ENCODE assay signal across 8 cellular contexts in genomic region chr2:134218928-134219707, GRCh38. TPM values are rescaled to one million over a fixed set of nuclear protein-coding genes. Genes with fewer than 3 reads are reported as not detected.
DNase-seq lines count a peak whose midpoint lies in the region; ATAC-seq and TF ChIP-seq lines count a peak whose summit lies in the region.

No MANE protein-coding gene starts in this region.

- DNase-seq in SKM-1 (lab: John Stamatoyannopoulos, UW; ENCODE audit: unreplicated experiment), result peak; percentile 28
- peak; percentile 13 to 23 (median 22) for DNase-seq in effector memory CD4-positive, alpha-beta T cell
- no peak for DNase-seq in stomach
- DNase-seq in NCI-H446 (lab: John Stamatoyannopoulos, UW), result no peak
- DNase-seq in sigmoid colon, result no peak
- no peak for DNase-seq in GM10248 (ENCODE audit: extremely low spot score)

- POLR2A ChIA-PET in GM10248 (lab: Yijun Ruan, JAX), result no interaction called here

- CTCF ChIA-PET in GM10248 (lab: Yijun Ruan, JAX), result interaction anchor here (0.9 to 7.7 kb wide), 12 partner anchors 10 to 101 kb away, joined by 3 to 122 read pairs (median 4); no protein-coding TSS in a partner anchor

- peak; percentile 51 for ATAC-seq in GM18499 (IDR thresholded peaks at IDR 0.05; ENCODE audit: insufficient read depth, unreplicated experiment)
- ATAC-seq in HG02759 (IDR thresholded peaks at IDR 0.05; ENCODE audit: unreplicated experiment), result peak; percentile 67

- 61 to 75% (median 63%) methylated on average over 9 of the region's 9 CpGs for WGBS in stomach, 5 donors
- WGBS in sigmoid colon, 2 donors, result 35 to 39% methylated on average over 9 of the region's 9 CpGs

- peak overlapping the region; percentile 65 for H3K27ac ChIP-seq in effector memory CD4-positive, alpha-beta T cell (ENCODE audit: insufficient read depth, low read length, poor library complexity, severe bottlenecking)
- H3K27ac ChIP-seq in stomach, result peak overlapping the region in 4 of 5 donors; percentile 11 to 77 (median 46)
- H3K27ac ChIP-seq in sigmoid colon, result peak overlapping the region in 1 of 4 donors; percentile 30

- TF ChIP-seq EP300 in stomach (IDR thresholded peaks at IDR 0.05) (no peak), sigmoid colon (IDR thresholded peaks at IDR 0.05) (no peak)

- H3K36me3 ChIP-seq in effector memory CD4-positive, alpha-beta T cell (ENCODE audit: control insufficient read depth, insufficient read depth, low read length), result no peaks in the 10 kb centered on the region
- H3K36me3 ChIP-seq in stomach (no peaks in the 10 kb centered on the region), sigmoid colon (no peaks in the 10 kb centered on the region)

- intact Hi-C loops in stomach (cut with DNase I; ENCODE audit: low total_unique reads), result no loop called here
- intact Hi-C loops in sigmoid colon (cut with DNase I), result no loop called here

- peak overlapping the region; percentile 19 for H3K4me3 ChIP-seq in effector memory CD4-positive, alpha-beta T cell (ENCODE audit: insufficient read depth, low read depth, low read length, poor library complexity, severe bottlenecking)
- no peak overlapping the region for H3K4me3 ChIP-seq in stomach
- no peak overlapping the region for H3K4me3 ChIP-seq in sigmoid colon

- TF ChIP-seq CTCF in stomach (IDR thresholded peaks at IDR 0.05), result no peak
- TF ChIP-seq CTCF in sigmoid colon (IDR thresholded peaks at IDR 0.05), result no peak
- no peak for TF ChIP-seq CTCF in GM10248 (IDR thresholded peaks at IDR 0.05; ENCODE audit: control extremely low read depth, extremely low read depth, low read depth, missing control alignments)

- H3K4me1 ChIP-seq in effector memory CD4-positive, alpha-beta T cell (ENCODE audit: control insufficient read depth, insufficient read depth, low read length, poor library complexity, severe bottlenecking), result peaks cover 43% of the 10 kb centered on the region
- peaks cover 27 to 55% (median 49%) of the 10 kb centered on the region in 4 donors for H3K4me1 ChIP-seq in stomach
- H3K4me1 ChIP-seq in sigmoid colon, result peaks cover 0 to 24% (median 7%) of the 10 kb centered on the region in 4 donors

- TF ChIP-seq POLR2A in stomach (IDR thresholded peaks at IDR 0.05) (no peak), sigmoid colon (IDR thresholded peaks at IDR 0.05) (no peak)

- H3K9me3 ChIP-seq in effector memory CD4-positive, alpha-beta T cell (ENCODE audit: control insufficient read depth, low read length), result no peaks in the 10 kb centered on the region
- H3K9me3 ChIP-seq in stomach (no peaks in the 10 kb centered on the region), sigmoid colon (no peaks in the 10 kb centered on the region)

- no peaks in the 10 kb centered on the region for H3K27me3 ChIP-seq in effector memory CD4-positive, alpha-beta T cell (replicated peaks; ENCODE audit: control insufficient read depth, insufficient read depth, low read length, poor library complexity, severe bottlenecking)
- H3K27me3 ChIP-seq in stomach (no peaks in the 10 kb centered on the region), sigmoid colon (no peaks in the 10 kb centered on the region)

RNA-seq across cellular contexts. Expression of gene MGAT5, which starts 34.8 kb away (rescaled TPM):
- total RNA-seq in stomach (100 to 1,000 TPM in 1 of 5 donors, 10 to 100 TPM in 4; 35.0 to 125 (median 75.8) TPM), sigmoid colon (10 to 100 TPM; 28.9 to 42.4 (median 30.8) TPM)
- polyA plus RNA-seq in stomach (1 to 10 TPM; 3.9 to 5.4 (median 4.4) TPM), sigmoid colon (10 to 100 TPM in 1 of 3 donors, 1 to 10 TPM in 2; 3.0 to 30.3 (median 5.3) TPM)

Comparison
In these comparisons a context has a peak if more than half of its experiments do, and no peak if none do; other contexts are left out.
1. DNase-seq: peak in SKM-1 (single experiment) and effector memory CD4-positive, alpha-beta T cell (3 of 3); none in stomach (single experiment), NCI-H446 (0 of 2), sigmoid colon (single experiment) and GM10248 (single experiment).